In the genomic region with DNA sequence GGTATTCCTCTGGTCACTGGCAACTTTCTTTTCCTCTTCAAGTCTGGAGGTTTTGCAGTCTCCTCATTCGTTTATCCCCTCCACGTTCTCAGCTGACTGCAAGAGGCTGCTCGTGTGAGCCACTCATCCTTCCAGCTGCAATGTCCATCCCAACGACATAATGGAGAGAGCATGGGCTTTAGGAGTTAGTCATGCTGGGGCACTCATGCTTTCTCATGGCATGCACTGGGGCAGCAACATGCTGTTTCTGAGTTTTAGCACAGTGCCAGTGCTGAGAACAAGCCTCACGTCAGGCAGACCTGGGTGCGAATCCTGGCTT, we compare ENCODE assay signal across 1 cellular context.
TF ChIP-seq lines count a peak whose summit lies in the region.

No MANE protein-coding gene starts in this region.

TF ChIP-seq in SK-N-SH treated with all-trans-retinoic acid at 6 μM for 48 hours, 23 proteins besides CTCF, POLR2A, EP300 and RAD21 (continued from another document):
- TF ChIP-seq ZFP3 (CRISPR knock-in tag; IDR thresholded peaks at IDR 0.05) = no peak
- no peak for TF ChIP-seq PPARA (CRISPR knock-in tag; IDR thresholded peaks at IDR 0.05; ENCODE audit: borderline replicate concordance)
- TF ChIP-seq CSDC2 (CRISPR knock-in tag; IDR thresholded peaks at IDR 0.05) = no peak
- TF ChIP-seq BACH2 (CRISPR knock-in tag; IDR thresholded peaks at IDR 0.05; ENCODE audit: borderline replicate concordance) = no peak
- TF ChIP-seq, protein P1, sequence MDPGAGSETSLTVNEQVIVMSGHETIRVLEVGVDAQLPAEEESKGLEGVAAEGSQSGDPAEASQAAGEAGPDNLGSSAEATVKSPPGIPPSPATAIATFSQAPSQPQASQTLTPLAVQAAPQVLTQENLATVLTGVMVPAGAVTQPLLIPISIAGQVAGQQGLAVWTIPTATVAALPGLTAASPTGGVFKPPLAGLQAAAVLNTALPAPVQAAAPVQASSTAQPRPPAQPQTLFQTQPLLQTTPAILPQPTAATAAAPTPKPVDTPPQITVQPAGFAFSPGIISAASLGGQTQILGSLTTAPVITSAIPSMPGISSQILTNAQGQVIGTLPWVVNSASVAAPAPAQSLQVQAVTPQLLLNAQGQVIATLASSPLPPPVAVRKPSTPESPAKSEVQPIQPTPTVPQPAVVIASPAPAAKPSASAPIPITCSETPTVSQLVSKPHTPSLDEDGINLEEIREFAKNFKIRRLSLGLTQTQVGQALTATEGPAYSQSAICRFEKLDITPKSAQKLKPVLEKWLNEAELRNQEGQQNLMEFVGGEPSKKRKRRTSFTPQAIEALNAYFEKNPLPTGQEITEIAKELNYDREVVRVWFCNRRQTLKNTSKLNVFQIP (CRISPR knock-in tag; IDR thresholded peaks at IDR 0.05; ENCODE audit: borderline replicate concordance, low read depth) = no peak
- TF ChIP-seq ZC3H10 (CRISPR knock-in tag; IDR thresholded peaks at IDR 0.05) = no peak
- no peak for TF ChIP-seq TOX (CRISPR knock-in tag; IDR thresholded peaks at IDR 0.05; ENCODE audit: borderline replicate concordance)
- TF ChIP-seq SNAI2 (CRISPR knock-in tag; IDR thresholded peaks at IDR 0.05) = no peak
